ENCODE assay signal across 8 cellular contexts in the genomic region with DNA sequence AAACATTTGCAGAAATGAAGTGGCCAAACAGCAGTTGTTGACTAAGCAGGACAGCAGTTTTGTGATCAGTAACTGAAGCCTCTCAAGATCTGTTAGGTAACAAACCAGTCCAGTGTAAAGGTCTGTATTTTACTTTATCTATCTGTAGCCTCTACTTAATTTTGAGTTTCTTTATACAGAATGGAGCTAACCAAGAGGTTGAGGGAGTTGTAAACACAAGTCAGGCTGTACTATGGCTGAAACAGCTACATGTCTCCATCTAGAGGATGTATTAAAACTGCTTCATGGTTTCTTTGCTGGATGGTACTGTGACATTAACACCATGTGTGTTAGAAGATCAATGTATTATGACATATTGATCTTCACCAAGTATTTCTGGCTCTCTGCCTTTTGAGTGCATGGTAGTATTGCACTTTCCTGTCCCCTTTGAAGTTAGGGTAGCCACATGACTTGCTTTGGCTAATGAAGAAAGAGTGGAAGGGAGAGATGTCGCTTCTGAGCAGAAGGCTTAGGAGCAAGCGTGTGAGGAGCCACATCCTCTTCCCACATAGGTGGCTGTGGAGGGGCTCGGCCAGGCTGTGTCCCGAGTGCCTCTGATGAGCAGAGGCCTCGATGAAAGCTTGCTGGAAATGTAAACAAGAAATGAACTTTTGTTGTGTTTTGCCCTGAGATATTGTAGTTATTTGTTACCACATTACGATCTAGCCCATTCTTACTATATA.
DNase-seq lines count a peak whose midpoint lies in the region; ATAC-seq, FAIRE-seq and TF ChIP-seq lines count a peak whose summit lies in the region.

No MANE protein-coding gene starts in this region.

- no peak for TF ChIP-seq EP300 in GM12878 (IDR thresholded peaks at IDR 0.05; ENCODE audit: borderline replicate concordance in 1 of 2, control insufficient read depth in 1 of 2, low read depth in 2 of 2, low read length in 2 of 2)

- BruUV-seq in GM12878 (replicated peaks; lab: Mats Ljungman, UMichigan), result no TSS peak

- RAD21 ChIA-PET in GM12878 (lab: Charles Lee; ENCODE audit: unreplicated experiment), result interaction anchor here (0.6 to 2.2 kb wide), 7 partner anchors 9 to 265 kb away, joined by 3 to 12 read pairs (median 4); a partner anchor contains a TSS

- H3K9ac ChIP-seq in GM12878 (ENCODE audit: control insufficient read depth, insufficient read depth, low read length), result no peak overlapping the region

- POLR2A ChIA-PET in GM12878 (lab: Charles Lee), result no interaction called here

- no peaks in the 10 kb centered on the region for H4K20me1 ChIP-seq in GM12878 (ENCODE audit: control insufficient read depth, insufficient read depth)

- SMC1A ChIA-PET in GM12878 (lab: Charles Lee; ENCODE audit: uncharacterized antibody, unreplicated experiment), result interaction anchor here (0.6 to 2.1 kb wide), 7 partner anchors 65 to 264 kb away, joined by 3 to 33 read pairs (median 4); a partner anchor contains a TSS

- H3K4me3 ChIP-seq in AG10803 (ENCODE audit: low read length) (no peak overlapping the region), GM12878 (no peak overlapping the region)

- in situ Hi-C loops in GM12878 (cut with MboI), result loop anchor here (5.0 kb wide), 1 partner anchor 211 kb away; no protein-coding TSS in a partner anchor

- TF ChIP-seq CTCF in AG10803 (conservative IDR thresholded peaks at IDR 0.05; ENCODE audit: low read length) (peak; percentile 81), GM12878 (IDR thresholded peaks at IDR 0.05 in 2 of 3, conservative IDR thresholded peaks at IDR 0.05 in 1 of 3; ENCODE audit: control insufficient read depth in 2 of 3, extremely low read depth in 1 of 3, insufficient read depth in 1 of 3, low read depth in 3 of 3, low read length in 3 of 3) (peak; percentile 39 to 73 (median 72); a peak in 5 of 6 replicates)

- no peak for TF ChIP-seq POLR2A in GM12878 (IDR thresholded peaks at IDR 0.05; ENCODE audit: low read depth, low read length)

- H3K36me3 ChIP-seq in GM12878 (ENCODE audit: control insufficient read depth in 2 of 2, insufficient read depth in 2 of 2, low read length in 1 of 2), result no peaks in the 10 kb centered on the region

- intact Hi-C loops in GM12878 (cut with micrococcal nuclease; ENCODE audit: unreplicated experiment) (loop anchor here (1.0 to 5.0 kb wide), 2 partner anchors 211 to 256 kb away; no protein-coding TSS in a partner anchor), left colon (cut with DNase I, micrococcal nuclease) (loop anchor here in 1 of 2 donors (5.0 to 10.0 kb wide), 2 partner anchors 64 to 211 kb away; no protein-coding TSS in a partner anchor)

- no peaks in the 10 kb centered on the region for H3K9me3 ChIP-seq in GM12878 (replicated peaks; ENCODE audit: control insufficient read depth, insufficient read depth, low read length)

- 0 out of 4 replicates have a peak, but pooled peaks cover 0 to 2% of the 10 kb centered on the region in 2 experiments for H3K27me3 ChIP-seq in GM12878 (replicated peaks in 1 of 2; ENCODE audit: control insufficient read depth in 2 of 2, insufficient read depth in 2 of 2, low read length in 1 of 2)

- no peak overlapping the region for H3K4me2 ChIP-seq in GM12878 (ENCODE audit: control insufficient read depth, insufficient read depth)

- no peaks in the 10 kb centered on the region for H3K79me2 ChIP-seq in GM12878 (ENCODE audit: control insufficient read depth, insufficient read depth, low read length)

- CTCF ChIA-PET in GM12878 (lab: Yijun Ruan, JAX), result interaction anchor here (0.6 to 2.3 kb wide), 23 partner anchors 10 to 684 kb away, joined by 3 to 30 read pairs (median 4); no protein-coding TSS in a partner anchor

- peak; percentile 76 for DNase-seq in AG10803 (ENCODE audit: low read depth)
- DNase-seq in NCI-H2029 treated with DMSO at 0.1 percent for 48 hours (lab: John Stamatoyannopoulos, UW), result peak; percentile 79
- DNase-seq in GM12878 (ENCODE audit: low read depth, low spot score), result no peak
- no peak for DNase-seq in left colon
- DNase-seq in occipital lobe (lab: John Stamatoyannopoulos, UW), result no peak
- no peak for DNase-seq in islet precursor cell

- peak; percentile 84 for FAIRE-seq in GM12878 (lab: Jason Lieb, UNC)

- peak; percentile 88 for ATAC-seq in GM18502 (IDR thresholded peaks at IDR 0.05; ENCODE audit: poor library complexity, unreplicated experiment)
- peak; percentile 81 for ATAC-seq in HG02870 (IDR thresholded peaks at IDR 0.05; ENCODE audit: unreplicated experiment)
- ATAC-seq in GM12878, result peak; percentile 93
- ATAC-seq in left colon, result peak; percentile 93

- no peak overlapping the region for H2AFZ ChIP-seq in GM12878 (ENCODE audit: control insufficient read depth, low read depth, low read length)

- peak; percentile 90 for TF ChIP-seq RAD21 in GM12878 (IDR thresholded peaks at IDR 0.05; ENCODE audit: insufficient read depth, low read depth, low read length)

- no peaks in the 10 kb centered on the region; the same call in 1 of the 2 replicates for H3K4me1 ChIP-seq in GM12878 (ENCODE audit: control insufficient read depth, insufficient read depth, low read length)

- WGBS in GM12878 (ENCODE audit: insufficient coverage, insufficient replicate concordance, low lambda C conversion rate, missing lambda C conversion rate), result 48% methylated on average over 6 of the region's 6 CpGs

- no peak overlapping the region for H3K27ac ChIP-seq in GM12878 (ENCODE audit: control insufficient read depth, insufficient read depth)

TF ChIP-seq in GM12878, 131 proteins besides CTCF, POLR2A, EP300 and RAD21 (continues in another document):
- TF ChIP-seq, protein P1, sequence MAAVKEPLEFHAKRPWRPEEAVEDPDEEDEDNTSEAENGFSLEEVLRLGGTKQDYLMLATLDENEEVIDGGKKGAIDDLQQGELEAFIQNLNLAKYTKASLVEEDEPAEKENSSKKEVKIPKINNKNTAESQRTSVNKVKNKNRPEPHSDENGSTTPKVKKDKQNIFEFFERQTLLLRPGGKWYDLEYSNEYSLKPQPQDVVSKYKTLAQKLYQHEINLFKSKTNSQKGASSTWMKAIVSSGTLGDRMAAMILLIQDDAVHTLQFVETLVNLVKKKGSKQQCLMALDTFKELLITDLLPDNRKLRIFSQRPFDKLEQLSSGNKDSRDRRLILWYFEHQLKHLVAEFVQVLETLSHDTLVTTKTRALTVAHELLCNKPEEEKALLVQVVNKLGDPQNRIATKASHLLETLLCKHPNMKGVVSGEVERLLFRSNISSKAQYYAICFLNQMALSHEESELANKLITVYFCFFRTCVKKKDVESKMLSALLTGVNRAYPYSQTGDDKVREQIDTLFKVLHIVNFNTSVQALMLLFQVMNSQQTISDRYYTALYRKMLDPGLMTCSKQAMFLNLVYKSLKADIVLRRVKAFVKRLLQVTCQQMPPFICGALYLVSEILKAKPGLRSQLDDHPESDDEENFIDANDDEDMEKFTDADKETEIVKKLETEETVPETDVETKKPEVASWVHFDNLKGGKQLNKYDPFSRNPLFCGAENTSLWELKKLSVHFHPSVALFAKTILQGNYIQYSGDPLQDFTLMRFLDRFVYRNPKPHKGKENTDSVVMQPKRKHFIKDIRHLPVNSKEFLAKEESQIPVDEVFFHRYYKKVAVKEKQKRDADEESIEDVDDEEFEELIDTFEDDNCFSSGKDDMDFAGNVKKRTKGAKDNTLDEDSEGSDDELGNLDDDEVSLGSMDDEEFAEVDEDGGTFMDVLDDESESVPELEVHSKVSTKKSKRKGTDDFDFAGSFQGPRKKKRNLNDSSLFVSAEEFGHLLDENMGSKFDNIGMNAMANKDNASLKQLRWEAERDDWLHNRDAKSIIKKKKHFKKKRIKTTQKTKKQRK (IDR thresholded peaks at IDR 0.05; ENCODE audit: low read depth, low read length), result no peak
- TF ChIP-seq, protein P2, sequence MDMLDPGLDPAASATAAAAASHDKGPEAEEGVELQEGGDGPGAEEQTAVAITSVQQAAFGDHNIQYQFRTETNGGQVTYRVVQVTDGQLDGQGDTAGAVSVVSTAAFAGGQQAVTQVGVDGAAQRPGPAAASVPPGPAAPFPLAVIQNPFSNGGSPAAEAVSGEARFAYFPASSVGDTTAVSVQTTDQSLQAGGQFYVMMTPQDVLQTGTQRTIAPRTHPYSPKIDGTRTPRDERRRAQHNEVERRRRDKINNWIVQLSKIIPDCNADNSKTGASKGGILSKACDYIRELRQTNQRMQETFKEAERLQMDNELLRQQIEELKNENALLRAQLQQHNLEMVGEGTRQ (IDR thresholded peaks at IDR 0.05; ENCODE audit: borderline replicate concordance, low read depth, low read length), result no peak
- TF ChIP-seq RBBP5 (conservative IDR thresholded peaks at IDR 0.05) (no peak), SUZ12 (IDR thresholded peaks at IDR 0.05; ENCODE audit: unreplicated experiment) (no peak), NFIC (IDR thresholded peaks at IDR 0.05; ENCODE audit: low read depth, low read length) (no peak), DPF2 (IDR thresholded peaks at IDR 0.05) (no peak), BHLHE40 (IDR thresholded peaks at IDR 0.05; ENCODE audit: borderline replicate concordance in 1 of 2, low read depth in 2 of 2, low read length in 1 of 2) (no peak), POLR2AphosphoS2 (IDR thresholded peaks at IDR 0.05; ENCODE audit: low read depth, low read length) (no peak)
- TF ChIP-seq, protein P3, sequence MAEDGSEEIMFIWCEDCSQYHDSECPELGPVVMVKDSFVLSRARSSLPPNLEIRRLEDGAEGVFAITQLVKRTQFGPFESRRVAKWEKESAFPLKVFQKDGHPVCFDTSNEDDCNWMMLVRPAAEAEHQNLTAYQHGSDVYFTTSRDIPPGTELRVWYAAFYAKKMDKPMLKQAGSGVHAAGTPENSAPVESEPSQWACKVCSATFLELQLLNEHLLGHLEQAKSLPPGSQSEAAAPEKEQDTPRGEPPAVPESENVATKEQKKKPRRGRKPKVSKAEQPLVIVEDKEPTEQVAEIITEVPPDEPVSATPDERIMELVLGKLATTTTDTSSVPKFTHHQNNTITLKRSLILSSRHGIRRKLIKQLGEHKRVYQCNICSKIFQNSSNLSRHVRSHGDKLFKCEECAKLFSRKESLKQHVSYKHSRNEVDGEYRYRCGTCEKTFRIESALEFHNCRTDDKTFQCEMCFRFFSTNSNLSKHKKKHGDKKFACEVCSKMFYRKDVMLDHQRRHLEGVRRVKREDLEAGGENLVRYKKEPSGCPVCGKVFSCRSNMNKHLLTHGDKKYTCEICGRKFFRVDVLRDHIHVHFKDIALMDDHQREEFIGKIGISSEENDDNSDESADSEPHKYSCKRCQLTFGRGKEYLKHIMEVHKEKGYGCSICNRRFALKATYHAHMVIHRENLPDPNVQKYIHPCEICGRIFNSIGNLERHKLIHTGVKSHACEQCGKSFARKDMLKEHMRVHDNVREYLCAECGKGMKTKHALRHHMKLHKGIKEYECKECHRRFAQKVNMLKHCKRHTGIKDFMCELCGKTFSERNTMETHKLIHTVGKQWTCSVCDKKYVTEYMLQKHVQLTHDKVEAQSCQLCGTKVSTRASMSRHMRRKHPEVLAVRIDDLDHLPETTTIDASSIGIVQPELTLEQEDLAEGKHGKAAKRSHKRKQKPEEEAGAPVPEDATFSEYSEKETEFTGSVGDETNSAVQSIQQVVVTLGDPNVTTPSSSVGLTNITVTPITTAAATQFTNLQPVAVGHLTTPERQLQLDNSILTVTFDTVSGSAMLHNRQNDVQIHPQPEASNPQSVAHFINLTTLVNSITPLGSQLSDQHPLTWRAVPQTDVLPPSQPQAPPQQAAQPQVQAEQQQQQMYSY (CRISPR knock-in tag; IDR thresholded peaks at IDR 0.05), result no peak

Comparison
In these comparisons a context has a peak if more than half of its experiments do, and no peak if none do; other contexts are left out.
1. DNase-seq: peak in AG10803 (single experiment) and NCI-H2029 treated with DMSO at 0.1 percent for 48 hours (single experiment); none in GM12878 (single experiment), left colon (0 of 2), occipital lobe (single experiment) and islet precursor cell (single experiment).
2. Peak in every context shown above with its lines, with median percentiles within 50 percentile points of each other: ATAC-seq.